Comparison of ENCODE assay signal across 28 cellular contexts in genomic region chr16:26969589-26970217, GRCh38.
"Had no signal": no experiment of that assay in that cellular context is flagged by ENCODE, and none has a peak within 500 bp of the region (broad histone marks: within the 10 kb centered on the region; RNA-seq: fewer than 3 reads in every experiment).

No MANE protein-coding gene starts in this region.

- H3K4me1 ChIP-seq: colonic mucosa, esophagus muscularis mucosa, esophagus squamous epithelium, foreskin keratinocyte, gastrocnemius medialis, gastroesophageal sphincter, heart left ventricle, heart right ventricle had no signal

- H3K27me3 ChIP-seq: colonic mucosa, dorsolateral prefrontal cortex, esophagus muscularis mucosa, esophagus squamous epithelium, foreskin keratinocyte, gastrocnemius medialis, hepatocyte had no signal

- H3K36me3 ChIP-seq: colonic mucosa, esophagus muscularis mucosa, esophagus squamous epithelium, gastrocnemius medialis, gastroesophageal sphincter, heart left ventricle, heart right ventricle had no signal

- H3K4me3 ChIP-seq: colonic mucosa, coronary artery, dorsolateral prefrontal cortex, esophagus muscularis mucosa, esophagus squamous epithelium, gastrocnemius medialis, gastroesophageal sphincter, heart left ventricle, heart right ventricle, hepatocyte had no signal

- H3K79me2 ChIP-seq: hepatocyte had no signal

- DNase-seq: colonic mucosa; cortex of kidney; dermis blood vessel endothelial cell; dorsolateral prefrontal cortex; effector CD4-positive, alpha-beta T cell; effector CD8-positive, alpha-beta T cell; effector memory CD4-positive, alpha-beta T cell; effector memory CD8-positive, alpha-beta T cell; endodermal cell; erythroblast; esophagus squamous epithelium; foreskin keratinocyte; foreskin melanocyte; gastrocnemius medialis; glutamatergic neuron; head of caudate nucleus; heart left ventricle; heart right ventricle had no signal

- H3K27ac ChIP-seq: colonic mucosa, coronary artery, dorsolateral prefrontal cortex, epithelial cell of prostate, esophagus muscularis mucosa, esophagus squamous epithelium, foreskin keratinocyte, gastrocnemius medialis, gastroesophageal sphincter, heart left ventricle, heart right ventricle, hepatocyte had no signal

- H3K9me3 ChIP-seq: colonic mucosa, esophagus muscularis mucosa, esophagus squamous epithelium, gastrocnemius medialis, gastroesophageal sphincter, heart left ventricle, heart right ventricle had no signal

- H2AFZ ChIP-seq: hepatocyte had no signal

- H3K4me2 ChIP-seq: hepatocyte had no signal

- ATAC-seq: effector memory CD8-positive, alpha-beta T cell; esophagus mucosa; foreskin keratinocyte; gastrocnemius medialis; gastroesophageal sphincter; heart left ventricle; heart right ventricle had no signal

- FAIRE-seq: colon, endometrium, endothelial cell of umbilical vein, frontal cortex had no signal
